Comparison of ENCODE assay signal across 1 cellular context in genomic region chr1:41395599-41395956, GRCh38.
TF ChIP-seq lines count a peak whose summit lies in the region.

No MANE protein-coding gene starts in this region.

TF ChIP-seq in H1, 55 proteins besides CTCF, POLR2A, EP300 and RAD21:
- no peak for TF ChIP-seq KDM5A (IDR thresholded peaks at IDR 0.05; ENCODE audit: low read length)
- TF ChIP-seq CHD1 (IDR thresholded peaks at IDR 0.05; ENCODE audit: low read depth, low read length), result no peak
- no peak for TF ChIP-seq EGR1 (IDR thresholded peaks at IDR 0.05; ENCODE audit: borderline replicate concordance, low read depth, low read length)
- TF ChIP-seq NANOG (IDR thresholded peaks at IDR 0.05; ENCODE audit: insufficient read depth, low read depth, low read length, poor library complexity, severe bottlenecking), result no peak
- 0 out of 2 replicates have a peak, but pooled peaks have one; percentile 0 for TF ChIP-seq TEAD4 (IDR thresholded peaks at IDR 0.05; ENCODE audit: low read depth, low read length)
